ENCODE assay signal across 1 cellular context in genomic region chr6:42932412-42932811, GRCh38.
TF ChIP-seq lines count a peak whose summit lies in the region.

No MANE protein-coding gene starts in this region.

TF ChIP-seq in K562, 482 proteins besides CTCF, POLR2A, EP300 and RAD21:
- TF ChIP-seq ZNF583 (CRISPR knock-in tag; IDR thresholded peaks at IDR 0.05) = no peak
- TF ChIP-seq HIVEP1 (CRISPR knock-in tag; IDR thresholded peaks at IDR 0.05) = no peak
- no peak for TF ChIP-seq TBL1XR1 (IDR thresholded peaks at IDR 0.05; ENCODE audit: low read length in 2 of 2)
- TF ChIP-seq ZBTB17 (CRISPR knock-in tag; IDR thresholded peaks at IDR 0.05) = no peak
- no peak for TF ChIP-seq BRCA1 (IDR thresholded peaks at IDR 0.05)
- no peak for TF ChIP-seq BRCA1 (CRISPR knock-in tag; IDR thresholded peaks at IDR 0.05)
- no peak for TF ChIP-seq NCOA2 (IDR thresholded peaks at IDR 0.05; ENCODE audit: partially characterized antibody in 2 of 2)
- no peak for TF ChIP-seq HNRNPK (IDR thresholded peaks at IDR 0.05; ENCODE audit: low read depth, low read length, poor library complexity, severe bottlenecking)
- TF ChIP-seq COPS2 (conservative IDR thresholded peaks at IDR 0.05) = no peak
- no peak for TF ChIP-seq SMAD3 (CRISPR knock-in tag; conservative IDR thresholded peaks at IDR 0.05)
- no peak for TF ChIP-seq AFF4 (CRISPR knock-in tag; IDR thresholded peaks at IDR 0.05)
